11 cellular contexts compared by ENCODE assay signal in genomic region chr9:76912631-76913275, GRCh38. TPM values are rescaled to one million over a fixed set of nuclear protein-coding genes. Genes with fewer than 3 reads are reported as not detected.
DNase-seq lines count a peak whose midpoint lies in the region; ATAC-seq, FAIRE-seq and TF ChIP-seq lines count a peak whose summit lies in the region.
"Had no signal": no experiment of that assay in that cellular context is flagged by ENCODE, and none has a peak within 500 bp of the region (broad histone marks: within the 10 kb centered on the region; RNA-seq: fewer than 3 reads in every experiment).

No MANE protein-coding gene starts in this region.

- H3K9ac ChIP-seq in kidney (ENCODE audit: low read length in 2 of 2), result no peak overlapping the region

- H3K4me3 Mint-ChIP-seq in activated T-helper 2 cell treated with anti-CD3 and anti-CD28 coated beads, Interferon-gamma antibody, Interleukin-2, Interleukin-4, amounts not matched to agents 10 μg/mL and 5 μg/mL and 100 μg/mL, durations not matched to agents 14 hours and 24 hours and 36 hours (ENCODE audit: low read depth), result no peak overlapping the region
- H3K4me3 Mint-ChIP-seq: activated T-helper 1 cell treated with anti-CD3 and anti-CD28 coated beads, Interleukin-12 subunit alpha, Interleukin-12 subunit beta, Interleukin-2, Interleukin-4 antibody, amounts not matched to agents 30 ng/mL and 10 ng/mL and 1 ng/mL, durations not matched to agents 14 hours and 24 hours and 36 hours had no signal

- no peak overlapping the region for H3K4me2 ChIP-seq in OCI-LY7 (ENCODE audit: low read length)

- H3K27me3 Mint-ChIP-seq in activated T-helper 2 cell treated with anti-CD3 and anti-CD28 coated beads, Interferon-gamma antibody, Interleukin-2, Interleukin-4, amounts not matched to agents 10 μg/mL and 5 μg/mL and 100 μg/mL, durations not matched to agents 14 hours and 24 hours and 36 hours (ENCODE audit: low read depth), result peaks cover 14% of the 10 kb centered on the region

- no peaks in the 10 kb centered on the region for H3K79me2 ChIP-seq in OCI-LY7 (ENCODE audit: insufficient read depth, low read depth, low read length)

- H3K36me3 ChIP-seq in kidney (ENCODE audit: control insufficient read depth in 1 of 2, insufficient read depth in 2 of 2, low read length in 2 of 2), result no peaks in the 10 kb centered on the region
- no peaks in the 10 kb centered on the region for H3K36me3 ChIP-seq in OCI-LY7 (ENCODE audit: insufficient read depth, low read length)
- H3K36me3 ChIP-seq: gastrocnemius medialis had no signal

- H3K27ac ChIP-seq in kidney (ENCODE audit: low read depth in 2 of 2, low read length in 2 of 2), result peak overlapping the region; percentile 7 to 48
- no peak overlapping the region for H3K27ac ChIP-seq in substantia nigra (ENCODE audit: low read depth, low read length, poor library complexity, severe bottlenecking)
- H3K27ac ChIP-seq in OCI-LY7 (ENCODE audit: low read depth, low read length, poor library complexity, severe bottlenecking), result no peak overlapping the region
- H3K27ac ChIP-seq: gastrocnemius medialis had no signal

- POLR2A ChIA-PET in OCI-LY7 (lab: Charles Lee), result interaction anchor here (0.6 kb wide), 1 partner anchor 57 kb away, joined by 3 read pairs; no protein-coding TSS in a partner anchor

- no peaks in the 10 kb centered on the region for H3K36me3 Mint-ChIP-seq in activated T-helper 2 cell treated with anti-CD3 and anti-CD28 coated beads, Interferon-gamma antibody, Interleukin-2, Interleukin-4, amounts not matched to agents 10 μg/mL and 5 μg/mL and 100 μg/mL, durations not matched to agents 14 hours and 24 hours and 36 hours (ENCODE audit: low read depth)

- DNase-seq in EL (peak; percentile 80), SK-N-DZ (ENCODE audit: low spot score) (peak; percentile 89), kidney (no peak), NCI-H2081 treated with DMSO at 0.1 percent for 48 hours (lab: John Stamatoyannopoulos, UW) (no peak), substantia nigra (lab: John Stamatoyannopoulos, UW) (no peak), OCI-LY7 (ENCODE audit: low spot score) (no peak)
- DNase-seq in activated T-helper 2 cell treated with anti-CD3 and anti-CD28 coated beads, Interferon-gamma antibody, Interleukin-2, Interleukin-4, amounts not matched to agents 10 μg/mL and 5 μg/mL and 100 μg/mL, durations not matched to agents 14 hours and 24 hours and 36 hours (ENCODE audit: low spot score), result no peak
- DNase-seq: gastrocnemius medialis had no signal

- H2AFZ ChIP-seq in OCI-LY7 (ENCODE audit: low read length), result no peak overlapping the region

- CTCF ChIA-PET in OCI-LY7 (lab: Charles Lee; ENCODE audit: unreplicated experiment), result interaction anchor here (0.6 kb wide), 1 partner anchor 733 kb away, joined by 3 read pairs; no protein-coding TSS in a partner anchor

- ATAC-seq in HG03139 (IDR thresholded peaks at IDR 0.05; ENCODE audit: unreplicated experiment), result peak; percentile 52
- ATAC-seq: gastrocnemius medialis had no signal

- intact Hi-C loops in kidney (cut with DNase I) (no loop called here), OCI-LY7 (cut with micrococcal nuclease; ENCODE audit: unreplicated experiment) (no loop called here)
- intact Hi-C loops in activated T-helper 2 cell treated with anti-CD3 and anti-CD28 coated beads, Interferon-gamma antibody, Interleukin-2, Interleukin-4, amounts not matched to agents 10 μg/mL and 5 μg/mL and 100 μg/mL, durations not matched to agents 14 hours and 24 hours and 36 hours (cut with micrococcal nuclease), result no loop called here

- no peak for TF ChIP-seq CTCF in kidney (IDR thresholded peaks at IDR 0.05; ENCODE audit: borderline replicate concordance, extremely low read depth, insufficient read depth)
- no peak for TF ChIP-seq CTCF in OCI-LY7 (conservative IDR thresholded peaks at IDR 0.05; ENCODE audit: low read length)

- no peaks in the 10 kb centered on the region for H3K9me3 Mint-ChIP-seq in activated T-helper 2 cell treated with anti-CD3 and anti-CD28 coated beads, Interferon-gamma antibody, Interleukin-2, Interleukin-4, amounts not matched to agents 10 μg/mL and 5 μg/mL and 100 μg/mL, durations not matched to agents 14 hours and 24 hours and 36 hours
- H3K9me3 Mint-ChIP-seq: activated T-helper 1 cell treated with anti-CD3 and anti-CD28 coated beads, Interleukin-12 subunit alpha, Interleukin-12 subunit beta, Interleukin-2, Interleukin-4 antibody, amounts not matched to agents 30 ng/mL and 10 ng/mL and 1 ng/mL, durations not matched to agents 14 hours and 24 hours and 36 hours had no signal

- peaks cover 3% of the 10 kb centered on the region for H3K4me1 Mint-ChIP-seq in activated T-helper 2 cell treated with anti-CD3 and anti-CD28 coated beads, Interferon-gamma antibody, Interleukin-2, Interleukin-4, amounts not matched to agents 10 μg/mL and 5 μg/mL and 100 μg/mL, durations not matched to agents 14 hours and 24 hours and 36 hours (ENCODE audit: low read depth)

- no TSS peak for BruUV-seq in OCI-LY7 (replicated peaks; lab: Mats Ljungman, UMichigan)

- H3K9me2 ChIP-seq in OCI-LY7 (ENCODE audit: insufficient read depth, low read length), result no peaks in the 10 kb centered on the region

- H4K20me1 ChIP-seq in OCI-LY7 (ENCODE audit: insufficient read depth, low read length), result no peaks in the 10 kb centered on the region

- H3K9me3 ChIP-seq in kidney (ENCODE audit: control insufficient read depth in 1 of 2, low read length in 2 of 2) (no peaks in the 10 kb centered on the region), OCI-LY7 (ENCODE audit: low read length) (no peaks in the 10 kb centered on the region)
- H3K9me3 ChIP-seq: gastrocnemius medialis had no signal

- H3K4me3 ChIP-seq in kidney (ENCODE audit: low read length in 2 of 2) (no peak overlapping the region), OCI-LY7 (ENCODE audit: low read depth, low read length, poor library complexity, severe bottlenecking) (no peak overlapping the region)
- H3K4me3 ChIP-seq: gastrocnemius medialis had no signal

- H3K27ac Mint-ChIP-seq in activated T-helper 2 cell treated with anti-CD3 and anti-CD28 coated beads, Interferon-gamma antibody, Interleukin-2, Interleukin-4, amounts not matched to agents 10 μg/mL and 5 μg/mL and 100 μg/mL, durations not matched to agents 14 hours and 24 hours and 36 hours, result no peak overlapping the region
- H3K27ac Mint-ChIP-seq: activated T-helper 1 cell treated with anti-CD3 and anti-CD28 coated beads, Interleukin-12 subunit alpha, Interleukin-12 subunit beta, Interleukin-2, Interleukin-4 antibody, amounts not matched to agents 30 ng/mL and 10 ng/mL and 1 ng/mL, durations not matched to agents 14 hours and 24 hours and 36 hours had no signal

- no peak for FAIRE-seq in kidney (lab: Jason Lieb, UNC)
- FAIRE-seq: G401.6 had no signal

- H3K4me1 ChIP-seq in kidney (ENCODE audit: control insufficient read depth in 1 of 2, insufficient read depth in 1 of 2, low read depth in 1 of 2, low read length in 2 of 2) (peaks cover 5 to 9% of the 10 kb centered on the region in 2 donors), OCI-LY7 (ENCODE audit: insufficient read depth, low read length, poor library complexity, severe bottlenecking) (no peaks in the 10 kb centered on the region)
- H3K4me1 ChIP-seq: gastrocnemius medialis had no signal

RNA-seq across cellular contexts. Expression of gene PRUNE2, which starts 6.8 kb away (rescaled TPM):
- 58.5 and 61.0 TPM in 2 replicates for polyA plus RNA-seq in SK-N-DZ (2014; cell fraction: cytosol; rRNA removed)
- polyA plus RNA-seq in SK-N-DZ (2014; cell fraction: nucleus; rRNA removed), result 57.0 and 87.5 TPM in 2 replicates
- total RNA-seq in kidney (65.1 TPM), OCI-LY7 (2022) (0.44 TPM in 1 of 2 replicates, not detected in the other)
- 12.6 TPM for polyA plus RNA-seq in kidney (ENCODE audit: insufficient read depth, low read depth, low replicate concordance)
- total RNA-seq in activated T-helper 2 cell treated with anti-CD3 and anti-CD28 coated beads, Interferon-gamma antibody, Interleukin-2, Interleukin-4, amounts not matched to agents 10 μg/mL and 5 μg/mL and 100 μg/mL, durations not matched to agents 14 hours and 24 hours and 36 hours, result 0.27 and 0.53 TPM in 2 replicates
- total RNA-seq in OCI-LY7 (2014; rRNA removed; shearing (Covaris generic)), result 0.38 TPM in 1 of 2 replicates, not detected in the other

Comparison
In these comparisons a context has a peak if more than half of its experiments do, and no peak if none do; other contexts are left out.
1. DNase-seq: peak in EL (single experiment) and SK-N-DZ (single experiment); none in kidney (single experiment), activated T-helper 2 cell treated with anti-CD3 and anti-CD28 coated beads, Interferon-gamma antibody, Interleukin-2, Interleukin-4, amounts not matched to agents 10 μg/mL and 5 μg/mL and 100 μg/mL, durations not matched to agents 14 hours and 24 hours and 36 hours (single experiment), NCI-H2081 treated with DMSO at 0.1 percent for 48 hours (single experiment), substantia nigra (0 of 49) and OCI-LY7 (single experiment).
2. H3K27ac ChIP-seq: peak in kidney (2 of 2); none in substantia nigra (single experiment) and OCI-LY7 (single experiment).
3. RNA of gene PRUNE2, which starts 6.8 kb away (total RNA-seq): 65.1 TPM in kidney (single experiment); 0.38 to 0.44 TPM in OCI-LY7 and 0.27 to 0.53 TPM in activated T-helper 2 cell treated with anti-CD3 and anti-CD28 coated beads, Interferon-gamma antibody, Interleukin-2, Interleukin-4, amounts not matched to agents 10 μg/mL and 5 μg/mL and 100 μg/mL, durations not matched to agents 14 hours and 24 hours and 36 hours; every median in the first group is over 10 times any median in the second.